20 cellular contexts compared by ENCODE assay signal in genomic region chr21:42160950-42161225, GRCh38.
"Had no signal": no experiment of that assay in that cellular context is flagged by ENCODE, and none has a peak within 500 bp of the region (broad histone marks: within the 10 kb centered on the region; RNA-seq: fewer than 3 reads in every experiment).

No MANE protein-coding gene starts in this region.

- ATAC-seq: left lung had no signal

- H3K36me3 ChIP-seq: adrenal gland, colonic mucosa, esophagus muscularis mucosa, left lung, right atrium auricular region, suprapubic skin, upper lobe of left lung had no signal

- H3K4me1 ChIP-seq: adrenal gland, colonic mucosa had no signal

- H3K27me3 ChIP-seq: adrenal gland, colonic mucosa, right atrium auricular region, suprapubic skin, upper lobe of left lung had no signal

- H3K9me3 ChIP-seq: adrenal gland, colonic mucosa, esophagus muscularis mucosa, left lung, right atrium auricular region, suprapubic skin, upper lobe of left lung had no signal

- H3K9me3 Mint-ChIP-seq: activated CD4-positive, alpha-beta memory T cell treated with anti-CD3 and anti-CD28 coated beads, Interleukin-2, amount 10 ng/mL, durations not matched to agents 7 days and 5 days; activated T-helper 1 cell treated with anti-CD3 and anti-CD28 coated beads, Interleukin-12 subunit alpha, Interleukin-12 subunit beta, Interleukin-2, Interleukin-4 antibody, amounts not matched to agents 30 ng/mL and 10 ng/mL and 1 ng/mL, durations not matched to agents 14 hours and 24 hours and 36 hours; nephron had no signal

- H3K4me3 Mint-ChIP-seq: activated CD4-positive, alpha-beta memory T cell treated with anti-CD3 and anti-CD28 coated beads, Interleukin-2, amount 10 ng/mL, durations not matched to agents 7 days and 5 days; activated T-helper 1 cell treated with anti-CD3 and anti-CD28 coated beads, Interleukin-12 subunit alpha, Interleukin-12 subunit beta, Interleukin-2, Interleukin-4 antibody, amounts not matched to agents 30 ng/mL and 10 ng/mL and 1 ng/mL, durations not matched to agents 14 hours and 24 hours and 36 hours had no signal

- H3K27ac ChIP-seq: adrenal gland, colonic mucosa, esophagus muscularis mucosa, left lung, right atrium auricular region, suprapubic skin, upper lobe of left lung had no signal

- H3K4me3 ChIP-seq: adrenal gland, colonic mucosa, esophagus muscularis mucosa, left lung, right atrium auricular region, suprapubic skin, upper lobe of left lung had no signal

- H3K27ac Mint-ChIP-seq: progenitor cell of endocrine pancreas had no signal

- DNase-seq: activated CD4-positive, alpha-beta T cell treated with anti-CD3 and anti-CD28 coated beads for 1 hour; activated CD8-positive, alpha-beta memory T cell treated with anti-CD3 and anti-CD28 coated beads, Interleukin-2, amount 50 U/mL, for 4 hours; central memory CD4-positive, alpha-beta T cell; colonic mucosa; hippocampal formation; occipital lobe; small intestine; stimulated activated CD4-positive, alpha-beta T cell treated with anti-CD3 and anti-CD28 coated beads, Interleukin-4, amount 100 ng/mL, for 24 hours; stimulated activated naive CD4-positive, alpha-beta T cell treated with Interleukin-2 at 50 U/mL for 16 hours; SW 1271 had no signal
